ENCODE assay signal across 11 cellular contexts in the genomic region with DNA sequence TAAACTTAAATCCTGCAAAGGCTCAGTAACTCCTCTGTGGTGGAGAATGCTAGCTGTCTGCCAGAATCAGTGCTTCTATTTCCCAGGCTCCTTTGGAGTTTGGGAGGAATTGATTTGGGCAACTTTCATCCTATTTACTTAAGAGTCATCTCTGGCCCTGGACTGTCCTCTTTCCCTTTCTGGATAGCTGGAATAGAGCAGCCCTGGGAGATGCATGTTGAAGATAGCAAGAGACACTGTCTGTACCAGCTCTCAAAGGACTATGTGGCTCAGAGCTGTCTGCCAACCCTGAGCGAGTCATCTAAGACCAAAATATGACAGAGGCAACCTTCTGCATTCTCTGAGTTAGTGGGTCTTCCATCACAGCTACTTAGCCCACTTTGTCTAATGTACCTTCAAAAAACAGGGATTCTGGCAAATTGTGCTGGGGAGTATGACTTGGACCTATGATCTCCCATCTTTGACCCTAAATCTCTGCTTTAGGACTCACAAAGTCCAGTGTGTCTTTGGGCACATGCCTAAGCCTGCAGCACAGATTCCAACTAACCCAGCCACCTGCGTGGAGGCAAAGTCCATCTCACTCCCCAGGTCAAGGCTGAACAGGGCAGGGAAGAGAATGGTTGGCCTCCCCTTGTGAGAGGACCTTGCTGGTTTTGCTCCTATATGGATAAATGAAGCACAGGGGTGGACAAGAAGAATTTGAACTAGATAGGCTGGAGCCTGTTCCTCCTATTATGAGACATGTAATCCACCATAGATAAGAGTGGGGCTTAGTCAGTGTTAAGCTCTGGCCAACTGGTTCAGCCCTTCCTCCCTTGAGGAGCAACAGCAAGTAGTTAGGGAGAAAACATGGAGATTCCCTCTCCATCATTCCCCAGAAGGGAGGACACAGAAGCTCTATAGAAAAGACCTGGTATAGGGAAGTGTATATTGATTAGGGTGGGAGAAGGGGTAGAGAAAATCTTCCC.
"Had no signal": no experiment of that assay in that cellular context is flagged by ENCODE, and none has a peak within 500 bp of the region (broad histone marks: within the 10 kb centered on the region; RNA-seq: fewer than 3 reads in every experiment).

No MANE protein-coding gene starts in this region.

- H3K9me3 ChIP-seq: sigmoid colon, stomach, thoracic aorta had no signal

- DNase-seq: activated B cell treated with CpG ODN at 0.5 μM for 24 hours; activated T-cell treated with anti-CD3 and anti-CD28 coated beads, Interleukin-2, amount 50 U/mL, for 1 hour; amygdala; occipital lobe; sigmoid colon; stimulated activated CD4-positive, alpha-beta T cell treated with anti-CD3 and anti-CD28 coated beads, Interleukin-4, amount 100 ng/mL, for 24 hours; stomach; T-helper 17 cell had no signal

- H3K27ac ChIP-seq: sigmoid colon, stomach, thoracic aorta had no signal

- ATAC-seq: activated naive CD4-positive, alpha-beta T cell treated with anti-CD3 and anti-CD28 coated beads, Interleukin-2, amount 50 U/mL, for 72 hours; SK-N-SH treated with all-trans-retinoic acid at 6 μM for 48 hours; T-helper 17 cell had no signal

- H3K4me3 ChIP-seq: sigmoid colon, stomach, thoracic aorta had no signal

- H3K27me3 ChIP-seq: sigmoid colon, stomach had no signal

- H3K36me3 ChIP-seq: sigmoid colon, stomach, thoracic aorta had no signal
